In the genomic region with DNA sequence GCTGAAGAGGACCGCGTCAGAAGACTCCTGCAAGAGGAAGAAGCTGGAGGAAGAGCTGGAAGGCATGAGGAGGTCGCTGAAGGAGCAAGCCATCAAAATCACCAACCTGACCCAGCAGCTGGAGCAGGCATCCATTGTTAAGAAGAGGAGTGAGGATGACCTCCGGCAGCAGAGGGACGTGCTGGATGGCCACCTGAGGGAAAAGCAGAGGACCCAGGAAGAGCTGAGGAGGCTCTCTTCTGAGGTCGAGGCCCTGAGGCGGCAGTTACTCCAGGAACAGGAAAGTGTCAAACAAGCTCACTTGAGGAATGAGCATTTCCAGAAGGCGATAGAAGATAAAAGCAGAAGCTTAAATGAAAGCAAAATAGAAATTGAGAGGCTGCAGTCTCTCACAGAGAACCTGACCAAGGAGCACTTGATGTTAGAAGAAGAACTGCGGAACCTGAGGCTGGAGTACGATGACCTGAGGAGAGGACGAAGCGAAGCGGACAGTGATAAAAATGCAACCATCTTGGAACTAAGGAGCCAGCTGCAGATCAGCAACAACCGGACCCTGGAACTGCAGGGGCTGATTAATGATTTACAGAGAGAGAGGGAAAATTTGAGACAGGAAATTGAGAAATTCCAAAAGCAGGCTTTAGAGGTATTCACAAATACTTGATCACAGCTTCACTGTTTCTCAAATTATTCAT, we compare ENCODE assay signal across 1 cellular context.
A peak's percentile ranks its signal among the peaks of the same experiment; 100 is the strongest.
TF ChIP-seq lines count a peak whose summit lies in the region.

No MANE protein-coding gene starts in this region.

TF ChIP-seq in HepG2, 621 proteins besides CTCF, POLR2A, EP300 and RAD21 (continued from another document and continues in another):
- TF ChIP-seq, protein P1, sequence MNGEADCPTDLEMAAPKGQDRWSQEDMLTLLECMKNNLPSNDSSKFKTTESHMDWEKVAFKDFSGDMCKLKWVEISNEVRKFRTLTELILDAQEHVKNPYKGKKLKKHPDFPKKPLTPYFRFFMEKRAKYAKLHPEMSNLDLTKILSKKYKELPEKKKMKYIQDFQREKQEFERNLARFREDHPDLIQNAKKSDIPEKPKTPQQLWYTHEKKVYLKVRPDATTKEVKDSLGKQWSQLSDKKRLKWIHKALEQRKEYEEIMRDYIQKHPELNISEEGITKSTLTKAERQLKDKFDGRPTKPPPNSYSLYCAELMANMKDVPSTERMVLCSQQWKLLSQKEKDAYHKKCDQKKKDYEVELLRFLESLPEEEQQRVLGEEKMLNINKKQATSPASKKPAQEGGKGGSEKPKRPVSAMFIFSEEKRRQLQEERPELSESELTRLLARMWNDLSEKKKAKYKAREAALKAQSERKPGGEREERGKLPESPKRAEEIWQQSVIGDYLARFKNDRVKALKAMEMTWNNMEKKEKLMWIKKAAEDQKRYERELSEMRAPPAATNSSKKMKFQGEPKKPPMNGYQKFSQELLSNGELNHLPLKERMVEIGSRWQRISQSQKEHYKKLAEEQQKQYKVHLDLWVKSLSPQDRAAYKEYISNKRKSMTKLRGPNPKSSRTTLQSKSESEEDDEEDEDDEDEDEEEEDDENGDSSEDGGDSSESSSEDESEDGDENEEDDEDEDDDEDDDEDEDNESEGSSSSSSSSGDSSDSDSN (CRISPR knock-in tag; IDR thresholded peaks at IDR 0.05): no peak
- TF ChIP-seq NR1H2 (CRISPR knock-in tag; IDR thresholded peaks at IDR 0.05; ENCODE audit: borderline replicate concordance, low read depth) (no peak), ZNF17 (CRISPR knock-in tag; IDR thresholded peaks at IDR 0.05) (no peak), NCOR1 (IDR thresholded peaks at IDR 0.05; ENCODE audit: borderline replicate concordance, low read length) (peak; percentile 68; the same call in 1 of the 2 replicates), SP1 (IDR thresholded peaks at IDR 0.05) (no peak), SP1 (CRISPR knock-in tag; IDR thresholded peaks at IDR 0.05) (no peak), MAZ (IDR thresholded peaks at IDR 0.05; ENCODE audit: borderline replicate concordance, low read depth, low read length) (no peak), MAZ (CRISPR knock-in tag; IDR thresholded peaks at IDR 0.05; ENCODE audit: low read depth) (no peak), ZMYM2 (CRISPR knock-in tag; IDR thresholded peaks at IDR 0.05) (no peak), TARDBP (CRISPR knock-in tag; IDR thresholded peaks at IDR 0.05) (no peak), ZBTB38 (CRISPR knock-in tag; IDR thresholded peaks at IDR 0.05) (peak; percentile 86), FOXA3 (CRISPR knock-in tag; IDR thresholded peaks at IDR 0.05) (no peak), MAFF (IDR thresholded peaks at IDR 0.05; ENCODE audit: low read depth, low read length) (no peak), RXRB (CRISPR knock-in tag; IDR thresholded peaks at IDR 0.05; ENCODE audit: borderline replicate concordance) (peak; percentile 6; the same call in 1 of the 2 replicates), ZNF83 (CRISPR knock-in tag; IDR thresholded peaks at IDR 0.05; ENCODE audit: borderline replicate concordance) (no peak), ZKSCAN1 (IDR thresholded peaks at IDR 0.05; ENCODE audit: low read length) (no peak), NBN (conservative IDR thresholded peaks at IDR 0.05) (no peak), ZSCAN21 (CRISPR knock-in tag; IDR thresholded peaks at IDR 0.05; ENCODE audit: borderline replicate concordance) (no peak), ZNF235 (CRISPR knock-in tag; IDR thresholded peaks at IDR 0.05; ENCODE audit: borderline replicate concordance) (no peak), ZMAT3 (CRISPR knock-in tag; conservative IDR thresholded peaks at IDR 0.05) (0 out of 2 replicates have a peak, but pooled peaks have one; percentile 43), ZMYM4 (CRISPR knock-in tag; IDR thresholded peaks at IDR 0.05) (peak; percentile 29; the same call in 1 of the 2 replicates), FOXC1 (CRISPR knock-in tag; IDR thresholded peaks at IDR 0.05; ENCODE audit: borderline replicate concordance) (no peak)
- TF ChIP-seq, protein P2, sequence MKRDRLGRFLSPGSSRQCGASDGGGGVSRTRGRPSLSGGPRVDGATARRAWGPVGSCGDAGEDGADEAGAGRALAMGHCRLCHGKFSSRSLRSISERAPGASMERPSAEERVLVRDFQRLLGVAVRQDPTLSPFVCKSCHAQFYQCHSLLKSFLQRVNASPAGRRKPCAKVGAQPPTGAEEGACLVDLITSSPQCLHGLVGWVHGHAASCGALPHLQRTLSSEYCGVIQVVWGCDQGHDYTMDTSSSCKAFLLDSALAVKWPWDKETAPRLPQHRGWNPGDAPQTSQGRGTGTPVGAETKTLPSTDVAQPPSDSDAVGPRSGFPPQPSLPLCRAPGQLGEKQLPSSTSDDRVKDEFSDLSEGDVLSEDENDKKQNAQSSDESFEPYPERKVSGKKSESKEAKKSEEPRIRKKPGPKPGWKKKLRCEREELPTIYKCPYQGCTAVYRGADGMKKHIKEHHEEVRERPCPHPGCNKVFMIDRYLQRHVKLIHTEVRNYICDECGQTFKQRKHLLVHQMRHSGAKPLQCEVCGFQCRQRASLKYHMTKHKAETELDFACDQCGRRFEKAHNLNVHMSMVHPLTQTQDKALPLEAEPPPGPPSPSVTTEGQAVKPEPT (CRISPR knock-in tag; IDR thresholded peaks at IDR 0.05; ENCODE audit: low read depth): peak; percentile 35; the same call in 1 of the 2 replicates
- TF ChIP-seq, protein P3, sequence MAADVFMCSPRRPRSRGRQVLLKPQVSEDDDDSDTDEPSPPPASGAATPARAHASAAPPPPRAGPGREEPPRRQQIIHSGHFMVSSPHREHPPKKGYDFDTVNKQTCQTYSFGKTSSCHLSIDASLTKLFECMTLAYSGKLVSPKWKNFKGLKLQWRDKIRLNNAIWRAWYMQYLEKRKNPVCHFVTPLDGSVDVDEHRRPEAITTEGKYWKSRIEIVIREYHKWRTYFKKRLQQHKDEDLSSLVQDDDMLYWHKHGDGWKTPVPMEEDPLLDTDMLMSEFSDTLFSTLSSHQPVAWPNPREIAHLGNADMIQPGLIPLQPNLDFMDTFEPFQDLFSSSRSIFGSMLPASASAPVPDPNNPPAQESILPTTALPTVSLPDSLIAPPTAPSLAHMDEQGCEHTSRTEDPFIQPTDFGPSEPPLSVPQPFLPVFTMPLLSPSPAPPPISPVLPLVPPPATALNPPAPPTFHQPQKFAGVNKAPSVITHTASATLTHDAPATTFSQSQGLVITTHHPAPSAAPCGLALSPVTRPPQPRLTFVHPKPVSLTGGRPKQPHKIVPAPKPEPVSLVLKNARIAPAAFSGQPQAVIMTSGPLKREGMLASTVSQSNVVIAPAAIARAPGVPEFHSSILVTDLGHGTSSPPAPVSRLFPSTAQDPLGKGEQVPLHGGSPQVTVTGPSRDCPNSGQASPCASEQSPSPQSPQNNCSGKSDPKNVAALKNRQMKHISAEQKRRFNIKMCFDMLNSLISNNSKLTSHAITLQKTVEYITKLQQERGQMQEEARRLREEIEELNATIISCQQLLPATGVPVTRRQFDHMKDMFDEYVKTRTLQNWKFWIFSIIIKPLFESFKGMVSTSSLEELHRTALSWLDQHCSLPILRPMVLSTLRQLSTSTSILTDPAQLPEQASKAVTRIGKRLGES (CRISPR knock-in tag; IDR thresholded peaks at IDR 0.05; ENCODE audit: borderline replicate concordance): no peak
- TF ChIP-seq, protein P4, sequence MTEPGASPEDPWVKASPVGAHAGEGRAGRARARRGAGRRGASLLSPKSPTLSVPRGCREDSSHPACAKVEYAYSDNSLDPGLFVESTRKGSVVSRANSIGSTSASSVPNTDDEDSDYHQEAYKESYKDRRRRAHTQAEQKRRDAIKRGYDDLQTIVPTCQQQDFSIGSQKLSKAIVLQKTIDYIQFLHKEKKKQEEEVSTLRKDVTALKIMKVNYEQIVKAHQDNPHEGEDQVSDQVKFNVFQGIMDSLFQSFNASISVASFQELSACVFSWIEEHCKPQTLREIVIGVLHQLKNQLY (CRISPR knock-in tag; IDR thresholded peaks at IDR 0.05): no peak
- TF ChIP-seq, protein P5, sequence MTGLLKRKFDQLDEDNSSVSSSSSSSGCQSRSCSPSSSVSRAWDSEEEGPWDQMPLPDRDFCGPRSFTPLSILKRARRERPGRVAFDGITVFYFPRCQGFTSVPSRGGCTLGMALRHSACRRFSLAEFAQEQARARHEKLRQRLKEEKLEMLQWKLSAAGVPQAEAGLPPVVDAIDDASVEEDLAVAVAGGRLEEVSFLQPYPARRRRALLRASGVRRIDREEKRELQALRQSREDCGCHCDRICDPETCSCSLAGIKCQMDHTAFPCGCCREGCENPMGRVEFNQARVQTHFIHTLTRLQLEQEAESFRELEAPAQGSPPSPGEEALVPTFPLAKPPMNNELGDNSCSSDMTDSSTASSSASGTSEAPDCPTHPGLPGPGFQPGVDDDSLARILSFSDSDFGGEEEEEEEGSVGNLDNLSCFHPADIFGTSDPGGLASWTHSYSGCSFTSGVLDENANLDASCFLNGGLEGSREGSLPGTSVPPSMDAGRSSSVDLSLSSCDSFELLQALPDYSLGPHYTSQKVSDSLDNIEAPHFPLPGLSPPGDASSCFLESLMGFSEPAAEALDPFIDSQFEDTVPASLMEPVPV (CRISPR knock-in tag; IDR thresholded peaks at IDR 0.05): no peak
- TF ChIP-seq, protein P6, sequence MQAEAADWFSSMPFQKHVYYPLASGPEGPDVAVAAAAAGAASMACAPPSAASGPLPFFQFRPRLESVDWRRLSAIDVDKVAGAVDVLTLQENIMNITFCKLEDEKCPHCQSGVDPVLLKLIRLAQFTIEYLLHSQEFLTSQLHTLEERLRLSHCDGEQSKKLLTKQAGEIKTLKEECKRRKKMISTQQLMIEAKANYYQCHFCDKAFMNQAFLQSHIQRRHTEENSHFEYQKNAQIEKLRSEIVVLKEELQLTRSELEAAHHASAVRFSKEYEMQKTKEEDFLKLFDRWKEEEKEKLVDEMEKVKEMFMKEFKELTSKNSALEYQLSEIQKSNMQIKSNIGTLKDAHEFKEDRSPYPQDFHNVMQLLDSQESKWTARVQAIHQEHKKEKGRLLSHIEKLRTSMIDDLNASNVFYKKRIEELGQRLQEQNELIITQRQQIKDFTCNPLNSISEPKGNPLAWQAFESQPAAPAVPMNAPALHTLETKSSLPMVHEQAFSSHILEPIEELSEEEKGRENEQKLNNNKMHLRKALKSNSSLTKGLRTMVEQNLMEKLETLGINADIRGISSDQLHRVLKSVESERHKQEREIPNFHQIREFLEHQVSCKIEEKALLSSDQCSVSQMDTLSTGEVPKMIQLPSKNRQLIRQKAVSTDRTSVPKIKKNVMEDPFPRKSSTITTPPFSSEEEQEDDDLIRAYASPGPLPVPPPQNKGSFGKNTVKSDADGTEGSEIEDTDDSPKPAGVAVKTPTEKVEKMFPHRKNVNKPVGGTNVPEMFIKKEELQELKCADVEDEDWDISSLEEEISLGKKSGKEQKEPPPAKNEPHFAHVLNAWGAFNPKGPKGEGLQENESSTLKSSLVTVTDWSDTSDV (CRISPR knock-in tag; IDR thresholded peaks at IDR 0.05): no peak
- TF ChIP-seq, protein P7, sequence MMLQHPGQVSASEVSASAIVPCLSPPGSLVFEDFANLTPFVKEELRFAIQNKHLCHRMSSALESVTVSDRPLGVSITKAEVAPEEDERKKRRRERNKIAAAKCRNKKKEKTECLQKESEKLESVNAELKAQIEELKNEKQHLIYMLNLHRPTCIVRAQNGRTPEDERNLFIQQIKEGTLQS (CRISPR knock-in tag; IDR thresholded peaks at IDR 0.05): no peak
- TF ChIP-seq, protein P8, sequence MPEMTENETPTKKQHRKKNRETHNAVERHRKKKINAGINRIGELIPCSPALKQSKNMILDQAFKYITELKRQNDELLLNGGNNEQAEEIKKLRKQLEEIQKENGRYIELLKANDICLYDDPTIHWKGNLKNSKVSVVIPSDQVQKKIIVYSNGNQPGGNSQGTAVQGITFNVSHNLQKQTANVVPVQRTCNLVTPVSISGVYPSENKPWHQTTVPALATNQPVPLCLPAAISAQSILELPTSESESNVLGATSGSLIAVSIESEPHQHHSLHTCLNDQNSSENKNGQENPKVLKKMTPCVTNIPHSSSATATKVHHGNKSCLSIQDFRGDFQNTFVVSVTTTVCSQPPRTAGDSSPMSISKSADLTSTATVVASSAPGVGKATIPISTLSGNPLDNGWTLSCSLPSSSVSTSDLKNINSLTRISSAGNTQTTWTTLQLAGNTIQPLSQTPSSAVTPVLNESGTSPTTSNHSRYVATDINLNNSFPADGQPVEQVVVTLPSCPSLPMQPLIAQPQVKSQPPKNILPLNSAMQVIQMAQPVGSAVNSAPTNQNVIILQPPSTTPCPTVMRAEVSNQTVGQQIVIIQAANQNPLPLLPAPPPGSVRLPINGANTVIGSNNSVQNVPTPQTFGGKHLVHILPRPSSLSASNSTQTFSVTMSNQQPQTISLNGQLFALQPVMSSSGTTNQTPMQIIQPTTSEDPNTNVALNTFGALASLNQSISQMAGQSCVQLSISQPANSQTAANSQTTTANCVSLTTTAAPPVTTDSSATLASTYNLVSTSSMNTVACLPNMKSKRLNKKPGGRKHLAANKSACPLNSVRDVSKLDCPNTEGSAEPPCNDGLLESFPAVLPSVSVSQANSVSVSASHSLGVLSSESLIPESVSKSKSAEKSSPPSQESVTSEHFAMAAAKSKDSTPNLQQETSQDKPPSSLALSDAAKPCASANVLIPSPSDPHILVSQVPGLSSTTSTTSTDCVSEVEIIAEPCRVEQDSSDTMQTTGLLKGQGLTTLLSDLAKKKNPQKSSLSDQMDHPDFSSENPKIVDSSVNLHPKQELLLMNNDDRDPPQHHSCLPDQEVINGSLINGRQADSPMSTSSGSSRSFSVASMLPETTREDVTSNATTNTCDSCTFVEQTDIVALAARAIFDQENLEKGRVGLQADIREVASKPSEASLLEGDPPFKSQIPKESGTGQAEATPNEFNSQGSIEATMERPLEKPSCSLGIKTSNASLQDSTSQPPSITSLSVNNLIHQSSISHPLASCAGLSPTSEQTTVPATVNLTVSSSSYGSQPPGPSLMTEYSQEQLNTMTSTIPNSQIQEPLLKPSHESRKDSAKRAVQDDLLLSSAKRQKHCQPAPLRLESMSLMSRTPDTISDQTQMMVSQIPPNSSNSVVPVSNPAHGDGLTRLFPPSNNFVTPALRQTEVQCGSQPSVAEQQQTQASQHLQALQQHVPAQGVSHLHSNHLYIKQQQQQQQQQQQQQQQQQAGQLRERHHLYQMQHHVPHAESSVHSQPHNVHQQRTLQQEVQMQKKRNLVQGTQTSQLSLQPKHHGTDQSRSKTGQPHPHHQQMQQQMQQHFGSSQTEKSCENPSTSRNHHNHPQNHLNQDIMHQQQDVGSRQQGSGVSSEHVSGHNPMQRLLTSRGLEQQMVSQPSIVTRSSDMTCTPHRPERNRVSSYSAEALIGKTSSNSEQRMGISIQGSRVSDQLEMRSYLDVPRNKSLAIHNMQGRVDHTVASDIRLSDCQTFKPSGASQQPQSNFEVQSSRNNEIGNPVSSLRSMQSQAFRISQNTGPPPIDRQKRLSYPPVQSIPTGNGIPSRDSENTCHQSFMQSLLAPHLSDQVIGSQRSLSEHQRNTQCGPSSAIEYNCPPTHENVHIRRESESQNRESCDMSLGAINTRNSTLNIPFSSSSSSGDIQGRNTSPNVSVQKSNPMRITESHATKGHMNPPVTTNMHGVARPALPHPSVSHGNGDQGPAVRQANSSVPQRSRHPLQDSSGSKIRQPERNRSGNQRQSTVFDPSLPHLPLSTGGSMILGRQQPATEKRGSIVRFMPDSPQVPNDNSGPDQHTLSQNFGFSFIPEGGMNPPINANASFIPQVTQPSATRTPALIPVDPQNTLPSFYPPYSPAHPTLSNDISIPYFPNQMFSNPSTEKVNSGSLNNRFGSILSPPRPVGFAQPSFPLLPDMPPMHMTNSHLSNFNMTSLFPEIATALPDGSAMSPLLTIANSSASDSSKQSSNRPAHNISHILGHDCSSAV (CRISPR knock-in tag; IDR thresholded peaks at IDR 0.05; ENCODE audit: borderline replicate concordance): no peak
- TF ChIP-seq, protein P9, sequence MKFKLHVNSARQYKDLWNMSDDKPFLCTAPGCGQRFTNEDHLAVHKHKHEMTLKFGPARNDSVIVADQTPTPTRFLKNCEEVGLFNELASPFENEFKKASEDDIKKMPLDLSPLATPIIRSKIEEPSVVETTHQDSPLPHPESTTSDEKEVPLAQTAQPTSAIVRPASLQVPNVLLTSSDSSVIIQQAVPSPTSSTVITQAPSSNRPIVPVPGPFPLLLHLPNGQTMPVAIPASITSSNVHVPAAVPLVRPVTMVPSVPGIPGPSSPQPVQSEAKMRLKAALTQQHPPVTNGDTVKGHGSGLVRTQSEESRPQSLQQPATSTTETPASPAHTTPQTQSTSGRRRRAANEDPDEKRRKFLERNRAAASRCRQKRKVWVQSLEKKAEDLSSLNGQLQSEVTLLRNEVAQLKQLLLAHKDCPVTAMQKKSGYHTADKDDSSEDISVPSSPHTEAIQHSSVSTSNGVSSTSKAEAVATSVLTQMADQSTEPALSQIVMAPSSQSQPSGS (CRISPR knock-in tag; IDR thresholded peaks at IDR 0.05): 0 out of 2 replicates have a peak, but pooled peaks have one; percentile 26
